4 cellular contexts compared by ENCODE assay signal in genomic region chr1:66592106-66592507, GRCh38. TPM values are rescaled to one million over a fixed set of nuclear protein-coding genes. Genes with fewer than 3 reads are reported as not detected.
"Had no signal": no experiment of that assay in that cellular context is flagged by ENCODE, and none has a peak within 500 bp of the region (broad histone marks: within the 10 kb centered on the region; RNA-seq: fewer than 3 reads in every experiment).

No MANE protein-coding gene starts in this region.

RNA-seq across cellular contexts. Expression of gene SGIP1, which starts 58.2 kb away (rescaled TPM):
- total RNA-seq: activated CD8-positive, alpha-beta T cell treated with anti-CD3 and anti-CD28 coated beads, Interleukin-2, amount 10 ng/mL, durations not matched to agents 7 days and 5 days; activated naive CD8-positive, alpha-beta T cell treated with anti-CD3 and anti-CD28 coated beads, Interleukin-2, amount 10 ng/mL, durations not matched to agents 7 days and 5 days; OCI-LY7; T-helper 2 cell treated with Interferon-gamma antibody and Interleukin-4, amounts not matched to agents 100 ng/mL and 5 ng/mL, for 36 hours had no signal
